ENCODE assay signal across 12 cellular contexts in the genomic region with DNA sequence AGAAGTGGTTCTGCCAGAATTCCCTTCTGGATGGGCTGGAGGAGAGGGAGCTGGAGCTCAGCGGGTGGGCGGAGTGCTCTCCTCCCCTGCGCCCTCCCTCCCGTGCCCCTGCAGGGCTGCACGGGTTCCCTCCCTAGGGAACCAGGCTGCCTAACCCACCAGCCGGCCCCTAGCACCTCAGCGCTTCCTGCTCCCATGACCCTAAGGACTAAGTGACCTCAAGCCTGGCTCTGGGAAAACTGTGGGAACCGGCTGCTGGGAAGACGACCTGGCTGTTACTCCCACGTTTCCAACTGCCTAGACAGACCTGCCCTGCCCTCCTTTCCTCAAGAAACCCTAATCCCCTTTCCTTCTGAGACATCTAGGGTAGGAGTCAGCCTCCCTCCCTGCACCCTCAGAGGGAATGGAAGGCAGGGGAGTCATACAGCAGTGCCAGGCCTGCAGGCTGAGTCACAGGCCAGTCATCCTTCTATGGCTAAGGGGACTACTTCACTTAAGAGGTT. TPM values are rescaled to one million over a fixed set of nuclear protein-coding genes. Genes with fewer than 3 reads are reported as not detected.
DNase-seq lines count a peak whose midpoint lies in the region; ATAC-seq and TF ChIP-seq lines count a peak whose summit lies in the region.
"Had no signal": no experiment of that assay in that cellular context is flagged by ENCODE, and none has a peak within 500 bp of the region (broad histone marks: within the 10 kb centered on the region; RNA-seq: fewer than 3 reads in every experiment).

No MANE protein-coding gene starts in this region.

- no peaks in the 10 kb centered on the region for H3K9me3 ChIP-seq in BE2C
- H3K9me3 ChIP-seq in Loucy (ENCODE audit: insufficient read depth, low read depth, low read length), result no peaks in the 10 kb centered on the region
- no peaks in the 10 kb centered on the region for H3K9me3 ChIP-seq in lower lobe of right lung
- H3K9me3 ChIP-seq: Caco-2, thyroid gland had no signal

- intact Hi-C loops in lower lobe of right lung (cut with DNase I), result no loop called here

- H3K9me2 ChIP-seq in Loucy (replicated peaks; ENCODE audit: low read depth, low read length), result no peaks in the 10 kb centered on the region

- H3F3A ChIP-seq in Loucy (ENCODE audit: low read depth), result no peaks in the 10 kb centered on the region

- H3K4me3 ChIP-seq in BE2C (ENCODE audit: low read depth, low read length) (no peak overlapping the region), Loucy (ENCODE audit: low read length, poor library complexity, severe bottlenecking) (no peak overlapping the region), brain microvascular endothelial cell (ENCODE audit: low read depth, low read length) (no peak overlapping the region), lower lobe of right lung (no peak overlapping the region)
- H3K4me3 ChIP-seq: GM23338, thyroid gland had no signal

- H3K27me3 ChIP-seq in BE2C, result no peaks in the 10 kb centered on the region
- H3K27me3 ChIP-seq in Loucy (ENCODE audit: insufficient read depth, low read length, poor library complexity, severe bottlenecking), result no peaks in the 10 kb centered on the region
- no peaks in the 10 kb centered on the region for H3K27me3 ChIP-seq in brain microvascular endothelial cell (replicated peaks)
- H3K27me3 ChIP-seq in lower lobe of right lung (ENCODE audit: low read depth), result peaks cover 4% of the 10 kb centered on the region
- H3K27me3 ChIP-seq: thyroid gland had no signal

- H3K36me3 ChIP-seq in BE2C (no peaks in the 10 kb centered on the region), Loucy (ENCODE audit: insufficient read depth, low read length) (no peaks in the 10 kb centered on the region), brain microvascular endothelial cell (replicated peaks) (no peaks in the 10 kb centered on the region), lower lobe of right lung (no peaks in the 10 kb centered on the region)
- H3K36me3 ChIP-seq: thyroid gland had no signal

- H3K9ac ChIP-seq in Loucy (ENCODE audit: low read depth, low read length, poor library complexity, severe bottlenecking), result peak overlapping the region; percentile 17

- TF ChIP-seq CTCF in BE2C (IDR thresholded peaks at IDR 0.05; ENCODE audit: low read depth, low read length), result no peak
- no peak for TF ChIP-seq CTCF in Loucy (conservative IDR thresholded peaks at IDR 0.05; ENCODE audit: low read length)
- no peak for TF ChIP-seq CTCF in brain microvascular endothelial cell (IDR thresholded peaks at IDR 0.05; ENCODE audit: low read depth, low read length, missing control alignments)
- TF ChIP-seq CTCF in lower lobe of right lung (IDR thresholded peaks at IDR 0.05), result no peak

- H3K4me1 ChIP-seq in BE2C, result no peaks in the 10 kb centered on the region; the same call in 1 of the 2 replicates
- H3K4me1 ChIP-seq in Loucy (ENCODE audit: insufficient read depth, low read length, poor library complexity, severe bottlenecking), result peaks cover 68% of the 10 kb centered on the region
- peaks cover 18% of the 10 kb centered on the region for H3K4me1 ChIP-seq in lower lobe of right lung

- no peaks in the 10 kb centered on the region for H3K79me2 ChIP-seq in Loucy (ENCODE audit: insufficient read depth, low read length)

- ATAC-seq in lower lobe of right lung (no peak), HG03175 (IDR thresholded peaks at IDR 0.05; ENCODE audit: unreplicated experiment) (no peak)
- ATAC-seq: GM23338 had no signal

- DNase-seq in BE2C, result peak; percentile 14
- DNase-seq in brain microvascular endothelial cell, result peak; percentile 70
- peak; percentile 34 for DNase-seq in lower lobe of right lung
- no peak for DNase-seq in GM19238 (ENCODE audit: insufficient read length, low spot score)
- DNase-seq in NCI-H774 (lab: John Stamatoyannopoulos, UW), result no peak
- DNase-seq in activated T-cell treated with anti-CD3 and anti-CD28 coated beads, Interleukin-2, amount 50 U/mL, for 1 hour, result no peak
- DNase-seq: Caco-2, NCI-H2081 treated with DMSO at 0.1 percent for 48 hours, thyroid gland had no signal

- in situ Hi-C loops in brain microvascular endothelial cell (cut with HindIII; ENCODE audit: low pct_ligation_motif_present, low sequenced_read_pairs), result no loop called here

- no peaks in the 10 kb centered on the region for H4K20me1 ChIP-seq in Loucy (ENCODE audit: insufficient read depth, low read length, poor library complexity, severe bottlenecking)

- H2AFZ ChIP-seq in Loucy (ENCODE audit: low read length), result no peak overlapping the region
- H2AFZ ChIP-seq: GM23338 had no signal

- peak overlapping the region; percentile 27 for H3K4me2 ChIP-seq in Loucy (ENCODE audit: low read depth, low read length, poor library complexity, severe bottlenecking)
- H3K4me2 ChIP-seq: GM23338 had no signal

- H3K27ac ChIP-seq in brain microvascular endothelial cell (no peak overlapping the region), lower lobe of right lung (no peak overlapping the region)
- H3K27ac ChIP-seq: thyroid gland had no signal

RNA-seq across cellular contexts. Expression of gene SLC6A12, which starts 31.5 kb away (rescaled TPM):
- not detected for polyA plus RNA-seq in BE2C (2012; ENCODE audit: insufficient read depth, insufficient read length, low read depth)
- 14.2 TPM for total RNA-seq in lower lobe of right lung
- polyA plus RNA-seq: GM23338 had no signal

Comparison
In these comparisons a context has a peak if more than half of its experiments do, and no peak if none do; other contexts are left out.
1. DNase-seq: peak in BE2C (single experiment), brain microvascular endothelial cell (single experiment) and lower lobe of right lung (single experiment); none in GM19238 (single experiment), NCI-H774 (single experiment) and activated T-cell treated with anti-CD3 and anti-CD28 coated beads, Interleukin-2, amount 50 U/mL, for 1 hour (single experiment).